19 cellular contexts compared by ENCODE assay signal in the genomic region with DNA sequence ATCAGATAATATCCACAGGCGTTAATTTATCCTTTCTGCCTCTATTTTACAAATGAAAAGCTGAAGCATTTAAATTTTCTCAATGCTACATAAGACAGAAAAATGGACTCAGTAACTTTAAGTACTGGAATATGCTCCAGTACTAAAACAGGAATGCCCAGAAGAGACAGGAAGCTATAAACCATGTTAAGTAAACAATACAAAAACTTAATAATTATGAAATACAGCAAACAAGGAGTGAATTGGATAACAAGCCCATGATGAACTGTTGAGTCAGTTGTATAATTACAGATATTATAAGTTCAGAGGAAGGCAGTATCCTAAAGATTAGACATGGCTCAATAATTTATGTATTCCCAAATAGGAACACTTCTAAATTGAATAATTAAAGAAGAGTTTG.
A peak's percentile ranks its signal among the peaks of the same experiment; 100 is the strongest.
DNase-seq lines count a peak whose midpoint lies in the region; ATAC-seq and TF ChIP-seq lines count a peak whose summit lies in the region.
"Had no signal": no experiment of that assay in that cellular context is flagged by ENCODE, and none has a peak within 500 bp of the region (broad histone marks: within the 10 kb centered on the region; RNA-seq: fewer than 3 reads in every experiment).

No MANE protein-coding gene starts in this region.

- H3K4me1 ChIP-seq in mammary epithelial cell (ENCODE audit: insufficient read depth, low read length) = no peaks in the 10 kb centered on the region

- peaks cover 0 to 12% (median 1%) of the 10 kb centered on the region in 5 donors for H3K27me3 Mint-ChIP-seq in naive thymus-derived CD8-positive, alpha-beta T cell

- DNase-seq in DMS53 (lab: John Stamatoyannopoulos, UW) (peak; percentile 10), LNCaP clone FGC (ENCODE audit: low read depth) (peak; percentile 14), mammary epithelial cell (peak; percentile 37), fibroblast of villous mesenchyme (ENCODE audit: low read depth) (peak; percentile 65), HuH-7 (ENCODE audit: low spot score) (no peak), inferior parietal cortex (ENCODE audit: extremely low spot score) (no peak)
- no peak for DNase-seq in naive thymus-derived CD8-positive, alpha-beta T cell
- DNase-seq: 8988T, Calu3, KG1, NCI-H1105, NCI-H1436 treated with DMSO at 0.1 percent for 48 hours, NCI-H187 treated with DMSO at 0.1 percent for 48 hours, NCI-H2107, NCI-H524, NCI-H748 treated with DMSO at 0.1 percent for 48 hours, RPMI8226, SHP77 treated with DMSO at 0.1 percent for 48 hours had no signal

- no peaks in the 10 kb centered on the region for H4K20me1 ChIP-seq in mammary epithelial cell (ENCODE audit: insufficient read depth, low read length)

- ATAC-seq in naive thymus-derived CD8-positive, alpha-beta T cell = no peak
- ATAC-seq in HG02981 (IDR thresholded peaks at IDR 0.05; ENCODE audit: unreplicated experiment) = no peak

- H3K27ac Mint-ChIP-seq in naive thymus-derived CD8-positive, alpha-beta T cell = no peak overlapping the region

- CTCF ChIA-PET in mammary epithelial cell (lab: Charles Lee; ENCODE audit: low non-redundant PET) = no interaction called here

- no peak overlapping the region for H3K9ac ChIP-seq in mammary epithelial cell (ENCODE audit: insufficient read depth, low read length)

- H2AFZ ChIP-seq in mammary epithelial cell (ENCODE audit: low read depth, low read length) = no peak overlapping the region

- H3K4me3 Mint-ChIP-seq in naive thymus-derived CD8-positive, alpha-beta T cell = no peak overlapping the region

- no peaks in the 10 kb centered on the region for H3K79me2 ChIP-seq in mammary epithelial cell (ENCODE audit: insufficient read depth, low read length)

- no peak overlapping the region for H3K4me2 ChIP-seq in mammary epithelial cell (ENCODE audit: insufficient read depth, low read depth, low read length)

- dilution Hi-C loops in mammary epithelial cell (cut with HindIII; ENCODE audit: low sequenced_read_pairs) = no loop called here

- H3K27me3 ChIP-seq in mammary epithelial cell (ENCODE audit: insufficient read depth, low read length) = no peaks in the 10 kb centered on the region

- TF ChIP-seq CTCF in LNCaP clone FGC (IDR thresholded peaks at IDR 0.05; ENCODE audit: control insufficient read depth, extremely low read depth, insufficient read depth) = no peak
- no peak for TF ChIP-seq CTCF in mammary epithelial cell (conservative IDR thresholded peaks at IDR 0.05 in 1 of 2, IDR thresholded peaks at IDR 0.05 in 1 of 2; ENCODE audit: extremely low read depth in 1 of 2, insufficient read depth in 1 of 2, low read depth in 1 of 2, low read length in 2 of 2)
- TF ChIP-seq CTCF in fibroblast of villous mesenchyme (IDR thresholded peaks at IDR 0.05; ENCODE audit: insufficient read depth, low read depth, low read length) = no peak

- BruUV-seq in mammary epithelial cell (replicated peaks; lab: Mats Ljungman, UMichigan) = no TSS peak

- H3K9me3 Mint-ChIP-seq in naive thymus-derived CD8-positive, alpha-beta T cell = no peaks in the 10 kb centered on the region

- H3K36me3 ChIP-seq in mammary epithelial cell (ENCODE audit: insufficient read depth, low read length) = no peaks in the 10 kb centered on the region

- in situ Hi-C loops in mammary epithelial cell (cut with MboI; ENCODE audit: low sequenced_read_pairs in 2 of 2) = no loop called here

- 17% methylated on average over 1 of the region's 1 CpG for WGBS in mammary epithelial cell (ENCODE audit: low coverage, missing lambda C conversion rate)

- no peaks in the 10 kb centered on the region for H3K36me3 Mint-ChIP-seq in naive thymus-derived CD8-positive, alpha-beta T cell

- no peaks in the 10 kb centered on the region for H3K4me1 Mint-ChIP-seq in naive thymus-derived CD8-positive, alpha-beta T cell

- H3K9me3 ChIP-seq in mammary epithelial cell (replicated peaks; ENCODE audit: insufficient read depth, low read length) = no peaks in the 10 kb centered on the region

- POLR2A ChIA-PET in naive thymus-derived CD8-positive, alpha-beta T cell (lab: Charles Lee) = no interaction called here

- H3K4me3 ChIP-seq in LNCaP clone FGC (ENCODE audit: low read depth, low read length) (no peak overlapping the region), mammary epithelial cell (replicated peaks in 1 of 3; ENCODE audit: insufficient read depth in 1 of 3, low read depth in 2 of 3, low read length in 3 of 3) (no peak overlapping the region), fibroblast of villous mesenchyme (ENCODE audit: low read depth, low read length) (no peak overlapping the region)

- no peak overlapping the region for H3K27ac ChIP-seq in mammary epithelial cell (ENCODE audit: insufficient read depth, low read depth, low read length)

- intact Hi-C loops in mammary epithelial cell (cut with micrococcal nuclease) = no loop called here

Comparison
In these comparisons a context has a peak if more than half of its experiments do, and no peak if none do; other contexts are left out.
1. DNase-seq: peak in DMS53 (single experiment), LNCaP clone FGC (single experiment), mammary epithelial cell (single experiment) and fibroblast of villous mesenchyme (single experiment); none in HuH-7 (single experiment), naive thymus-derived CD8-positive, alpha-beta T cell (0 of 10) and inferior parietal cortex (single experiment).